1 cellular context compared by ENCODE assay signal in the genomic region with DNA sequence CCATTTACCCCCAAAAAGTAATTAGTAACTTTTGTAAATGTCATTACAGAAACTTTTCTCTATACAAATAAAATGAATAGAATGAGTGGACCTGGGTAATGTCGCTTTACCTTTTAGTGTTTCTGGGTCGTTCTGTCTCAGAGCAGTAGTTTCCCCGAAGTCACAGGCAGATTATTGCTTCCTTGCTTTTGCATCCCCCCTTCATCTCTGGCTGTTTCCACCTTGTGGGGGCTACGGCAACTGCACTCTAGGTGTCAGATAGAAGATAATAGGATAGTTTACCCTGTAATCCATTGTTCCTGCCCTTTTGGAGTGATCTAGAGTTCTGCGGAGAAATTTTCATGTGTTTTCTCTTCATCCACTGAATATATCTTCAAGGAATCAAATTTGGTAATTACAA.
TF ChIP-seq lines count a peak whose summit lies in the region.

No MANE protein-coding gene starts in this region.

TF ChIP-seq in HepG2, 621 proteins besides CTCF, POLR2A, EP300 and RAD21 (continued from another document):
- TF ChIP-seq, protein P1, sequence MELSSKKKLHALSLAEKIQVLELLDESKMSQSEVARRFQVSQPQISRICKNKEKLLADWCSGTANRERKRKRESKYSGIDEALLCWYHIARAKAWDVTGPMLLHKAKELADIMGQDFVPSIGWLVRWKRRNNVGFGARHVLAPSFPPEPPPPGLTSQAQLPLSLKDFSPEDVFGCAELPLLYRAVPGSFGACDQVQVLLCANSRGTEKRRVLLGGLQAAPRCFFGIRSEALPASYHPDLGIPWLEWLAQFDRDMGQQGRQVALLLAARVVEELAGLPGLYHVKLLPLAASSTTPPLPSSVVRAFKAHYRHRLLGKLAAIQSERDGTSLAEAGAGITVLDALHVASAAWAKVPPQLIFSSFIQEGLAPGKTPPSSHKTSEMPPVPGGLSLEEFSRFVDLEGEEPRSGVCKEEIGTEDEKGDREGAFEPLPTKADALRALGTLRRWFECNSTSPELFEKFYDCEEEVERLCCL (CRISPR knock-in tag; IDR thresholded peaks at IDR 0.05; ENCODE audit: borderline replicate concordance), result no peak
- TF ChIP-seq MLLT10 (CRISPR knock-in tag; IDR thresholded peaks at IDR 0.05) (no peak), ARNT2 (CRISPR knock-in tag; IDR thresholded peaks at IDR 0.05; ENCODE audit: low read depth) (no peak), MYC (CRISPR knock-in tag; IDR thresholded peaks at IDR 0.05; ENCODE audit: borderline replicate concordance) (no peak)
